1 cellular context compared by ENCODE assay signal in the genomic region with DNA sequence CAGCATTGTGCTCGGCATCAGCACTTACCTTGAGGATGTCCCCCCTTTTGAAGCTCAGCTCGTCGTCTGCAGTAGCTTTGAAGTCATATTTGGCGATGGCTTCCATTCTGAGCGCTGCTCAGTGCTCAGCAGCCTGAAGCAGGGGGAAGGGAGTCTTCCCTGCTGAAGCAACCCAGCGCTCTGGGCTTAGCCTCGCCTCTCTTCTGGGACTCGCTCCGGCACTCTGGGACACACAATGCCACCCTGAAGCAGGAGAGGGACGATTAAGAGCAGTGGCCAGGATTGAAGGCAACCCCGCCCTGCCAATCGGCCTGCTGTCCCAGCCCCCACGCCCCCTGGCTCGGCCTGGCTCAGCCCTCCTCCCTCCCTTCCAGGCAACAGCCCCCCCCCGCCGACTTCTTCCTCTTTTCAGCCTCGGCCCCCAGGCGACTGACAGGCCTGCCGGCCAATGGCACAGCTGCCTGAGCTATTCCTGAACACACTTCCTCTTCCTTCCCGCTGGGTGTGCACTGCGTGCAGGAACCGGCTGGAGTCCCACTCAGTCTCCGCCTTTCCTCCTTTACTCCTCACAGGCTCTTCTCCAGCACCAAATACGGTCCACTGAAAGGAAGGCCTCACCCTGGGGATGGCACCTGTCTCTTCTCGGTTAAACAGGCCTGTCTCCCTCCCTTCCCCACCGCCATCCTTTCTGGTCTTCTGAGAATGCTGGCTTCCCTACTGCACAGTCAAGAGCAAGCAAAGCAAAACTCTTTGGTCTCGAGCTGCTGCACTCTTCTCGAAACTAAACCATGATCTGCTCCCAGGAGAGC.
TF ChIP-seq lines count a peak whose summit lies in the region.

No MANE protein-coding gene starts in this region.

TF ChIP-seq in HepG2, 621 proteins besides CTCF, POLR2A, EP300 and RAD21 (continued from another document):
- no peak for TF ChIP-seq TBX3 (IDR thresholded peaks at IDR 0.05; ENCODE audit: borderline replicate concordance)
- peak; percentile 87 for TF ChIP-seq ZNF891 (CRISPR knock-in tag; IDR thresholded peaks at IDR 0.05)
- TF ChIP-seq MTF1 (CRISPR knock-in tag; IDR thresholded peaks at IDR 0.05): no peak
- TF ChIP-seq MEIS2 (CRISPR knock-in tag; IDR thresholded peaks at IDR 0.05): 0 out of 2 replicates have a peak, but pooled peaks have one; percentile 39
- TF ChIP-seq, protein P1, sequence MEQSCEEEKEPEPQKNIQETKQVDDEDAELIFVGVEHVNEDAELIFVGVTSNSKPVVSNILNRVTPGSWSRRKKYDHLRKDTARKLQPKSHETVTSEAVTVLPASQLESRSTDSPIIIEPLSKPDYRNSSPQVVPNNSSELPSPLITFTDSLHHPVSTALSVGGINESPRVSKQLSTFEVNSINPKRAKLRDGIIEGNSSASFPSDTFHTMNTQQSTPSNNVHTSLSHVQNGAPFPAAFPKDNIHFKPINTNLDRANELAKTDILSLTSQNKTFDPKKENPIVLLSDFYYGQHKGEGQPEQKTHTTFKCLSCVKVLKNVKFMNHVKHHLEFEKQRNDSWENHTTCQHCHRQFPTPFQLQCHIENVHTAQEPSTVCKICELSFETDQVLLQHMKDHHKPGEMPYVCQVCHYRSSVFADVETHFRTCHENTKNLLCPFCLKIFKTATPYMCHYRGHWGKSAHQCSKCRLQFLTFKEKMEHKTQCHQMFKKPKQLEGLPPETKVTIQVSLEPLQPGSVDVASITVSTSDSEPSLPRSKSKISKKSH (CRISPR knock-in tag; IDR thresholded peaks at IDR 0.05; ENCODE audit: borderline replicate concordance): peak; percentile 86; the same call in 1 of the 2 replicates
- peak; percentile 79; the same call in 1 of the 2 replicates for TF ChIP-seq HOXA5 (CRISPR knock-in tag; IDR thresholded peaks at IDR 0.05)
- TF ChIP-seq ATRX (CRISPR knock-in tag; IDR thresholded peaks at IDR 0.05; ENCODE audit: borderline replicate concordance): no peak
- no peak; the same call in 1 of the 2 replicates for TF ChIP-seq RNF2 (conservative IDR thresholded peaks at IDR 0.05; ENCODE audit: low read depth)
- TF ChIP-seq PCBP1 (IDR thresholded peaks at IDR 0.05; ENCODE audit: borderline replicate concordance, low read depth, low read length): 0 out of 2 replicates have a peak, but pooled peaks have one; percentile 23
- TF ChIP-seq, protein P2, sequence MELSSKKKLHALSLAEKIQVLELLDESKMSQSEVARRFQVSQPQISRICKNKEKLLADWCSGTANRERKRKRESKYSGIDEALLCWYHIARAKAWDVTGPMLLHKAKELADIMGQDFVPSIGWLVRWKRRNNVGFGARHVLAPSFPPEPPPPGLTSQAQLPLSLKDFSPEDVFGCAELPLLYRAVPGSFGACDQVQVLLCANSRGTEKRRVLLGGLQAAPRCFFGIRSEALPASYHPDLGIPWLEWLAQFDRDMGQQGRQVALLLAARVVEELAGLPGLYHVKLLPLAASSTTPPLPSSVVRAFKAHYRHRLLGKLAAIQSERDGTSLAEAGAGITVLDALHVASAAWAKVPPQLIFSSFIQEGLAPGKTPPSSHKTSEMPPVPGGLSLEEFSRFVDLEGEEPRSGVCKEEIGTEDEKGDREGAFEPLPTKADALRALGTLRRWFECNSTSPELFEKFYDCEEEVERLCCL (CRISPR knock-in tag; IDR thresholded peaks at IDR 0.05; ENCODE audit: borderline replicate concordance): no peak
- no peak for TF ChIP-seq NPAS2 (CRISPR knock-in tag; IDR thresholded peaks at IDR 0.05; ENCODE audit: borderline replicate concordance)
- no peak for TF ChIP-seq ISX (CRISPR knock-in tag; conservative IDR thresholded peaks at IDR 0.05)
- TF ChIP-seq ZNF562 (CRISPR knock-in tag; IDR thresholded peaks at IDR 0.05; ENCODE audit: borderline replicate concordance): no peak
- TF ChIP-seq, protein P3, sequence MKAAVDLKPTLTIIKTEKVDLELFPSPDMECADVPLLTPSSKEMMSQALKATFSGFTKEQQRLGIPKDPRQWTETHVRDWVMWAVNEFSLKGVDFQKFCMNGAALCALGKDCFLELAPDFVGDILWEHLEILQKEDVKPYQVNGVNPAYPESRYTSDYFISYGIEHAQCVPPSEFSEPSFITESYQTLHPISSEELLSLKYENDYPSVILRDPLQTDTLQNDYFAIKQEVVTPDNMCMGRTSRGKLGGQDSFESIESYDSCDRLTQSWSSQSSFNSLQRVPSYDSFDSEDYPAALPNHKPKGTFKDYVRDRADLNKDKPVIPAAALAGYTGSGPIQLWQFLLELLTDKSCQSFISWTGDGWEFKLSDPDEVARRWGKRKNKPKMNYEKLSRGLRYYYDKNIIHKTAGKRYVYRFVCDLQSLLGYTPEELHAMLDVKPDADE (CRISPR knock-in tag; IDR thresholded peaks at IDR 0.05): no peak
- TF ChIP-seq, protein P4, sequence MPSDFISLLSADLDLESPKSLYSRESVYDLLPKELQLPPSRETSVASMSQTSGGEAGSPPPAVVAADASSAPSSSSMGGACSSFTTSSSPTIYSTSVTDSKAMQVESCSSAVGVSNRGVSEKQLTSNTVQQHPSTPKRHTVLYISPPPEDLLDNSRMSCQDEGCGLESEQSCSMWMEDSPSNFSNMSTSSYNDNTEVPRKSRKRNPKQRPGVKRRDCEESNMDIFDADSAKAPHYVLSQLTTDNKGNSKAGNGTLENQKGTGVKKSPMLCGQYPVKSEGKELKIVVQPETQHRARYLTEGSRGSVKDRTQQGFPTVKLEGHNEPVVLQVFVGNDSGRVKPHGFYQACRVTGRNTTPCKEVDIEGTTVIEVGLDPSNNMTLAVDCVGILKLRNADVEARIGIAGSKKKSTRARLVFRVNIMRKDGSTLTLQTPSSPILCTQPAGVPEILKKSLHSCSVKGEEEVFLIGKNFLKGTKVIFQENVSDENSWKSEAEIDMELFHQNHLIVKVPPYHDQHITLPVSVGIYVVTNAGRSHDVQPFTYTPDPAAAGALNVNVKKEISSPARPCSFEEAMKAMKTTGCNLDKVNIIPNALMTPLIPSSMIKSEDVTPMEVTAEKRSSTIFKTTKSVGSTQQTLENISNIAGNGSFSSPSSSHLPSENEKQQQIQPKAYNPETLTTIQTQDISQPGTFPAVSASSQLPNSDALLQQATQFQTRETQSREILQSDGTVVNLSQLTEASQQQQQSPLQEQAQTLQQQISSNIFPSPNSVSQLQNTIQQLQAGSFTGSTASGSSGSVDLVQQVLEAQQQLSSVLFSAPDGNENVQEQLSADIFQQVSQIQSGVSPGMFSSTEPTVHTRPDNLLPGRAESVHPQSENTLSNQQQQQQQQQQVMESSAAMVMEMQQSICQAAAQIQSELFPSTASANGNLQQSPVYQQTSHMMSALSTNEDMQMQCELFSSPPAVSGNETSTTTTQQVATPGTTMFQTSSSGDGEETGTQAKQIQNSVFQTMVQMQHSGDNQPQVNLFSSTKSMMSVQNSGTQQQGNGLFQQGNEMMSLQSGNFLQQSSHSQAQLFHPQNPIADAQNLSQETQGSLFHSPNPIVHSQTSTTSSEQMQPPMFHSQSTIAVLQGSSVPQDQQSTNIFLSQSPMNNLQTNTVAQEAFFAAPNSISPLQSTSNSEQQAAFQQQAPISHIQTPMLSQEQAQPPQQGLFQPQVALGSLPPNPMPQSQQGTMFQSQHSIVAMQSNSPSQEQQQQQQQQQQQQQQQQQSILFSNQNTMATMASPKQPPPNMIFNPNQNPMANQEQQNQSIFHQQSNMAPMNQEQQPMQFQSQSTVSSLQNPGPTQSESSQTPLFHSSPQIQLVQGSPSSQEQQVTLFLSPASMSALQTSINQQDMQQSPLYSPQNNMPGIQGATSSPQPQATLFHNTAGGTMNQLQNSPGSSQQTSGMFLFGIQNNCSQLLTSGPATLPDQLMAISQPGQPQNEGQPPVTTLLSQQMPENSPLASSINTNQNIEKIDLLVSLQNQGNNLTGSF (CRISPR knock-in tag; IDR thresholded peaks at IDR 0.05): no peak
- TF ChIP-seq RELA (CRISPR knock-in tag; IDR thresholded peaks at IDR 0.05): no peak; the same call in 1 of the 2 replicates
- no peak for TF ChIP-seq FOXK2 (IDR thresholded peaks at IDR 0.05)
- TF ChIP-seq, protein P5, sequence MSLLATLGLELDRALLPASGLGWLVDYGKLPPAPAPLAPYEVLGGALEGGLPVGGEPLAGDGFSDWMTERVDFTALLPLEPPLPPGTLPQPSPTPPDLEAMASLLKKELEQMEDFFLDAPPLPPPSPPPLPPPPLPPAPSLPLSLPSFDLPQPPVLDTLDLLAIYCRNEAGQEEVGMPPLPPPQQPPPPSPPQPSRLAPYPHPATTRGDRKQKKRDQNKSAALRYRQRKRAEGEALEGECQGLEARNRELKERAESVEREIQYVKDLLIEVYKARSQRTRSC (CRISPR knock-in tag; IDR thresholded peaks at IDR 0.05; ENCODE audit: low read depth): no peak
- no peak for TF ChIP-seq ZNF564 (CRISPR knock-in tag; IDR thresholded peaks at IDR 0.05)
- peak; percentile 78 for TF ChIP-seq POGZ (CRISPR knock-in tag; IDR thresholded peaks at IDR 0.05)
- no peak for TF ChIP-seq ZNF737 (CRISPR knock-in tag; IDR thresholded peaks at IDR 0.05; ENCODE audit: borderline replicate concordance)
- no peak for TF ChIP-seq ZNF138 (CRISPR knock-in tag; IDR thresholded peaks at IDR 0.05; ENCODE audit: low read depth)
- no peak; the same call in 1 of the 2 replicates for TF ChIP-seq SMC3 (IDR thresholded peaks at IDR 0.05; ENCODE audit: low read length)
- no peak for TF ChIP-seq ZFP36L2 (CRISPR knock-in tag; IDR thresholded peaks at IDR 0.05)
- no peak for TF ChIP-seq ZNF879 (CRISPR knock-in tag; IDR thresholded peaks at IDR 0.05)
- no peak for TF ChIP-seq ZNF496 (CRISPR knock-in tag; IDR thresholded peaks at IDR 0.05; ENCODE audit: insufficient replicate concordance)
- TF ChIP-seq ZBTB3 (CRISPR knock-in tag; IDR thresholded peaks at IDR 0.05; ENCODE audit: borderline replicate concordance, low read depth): 0 out of 2 replicates have a peak, but pooled peaks have one; percentile 74
